Comparison of ENCODE assay signal across 26 cellular contexts in genomic region chr4:77284036-77284435, GRCh38.
"Had no signal": no experiment of that assay in that cellular context is flagged by ENCODE, and none has a peak within 500 bp of the region (broad histone marks: within the 10 kb centered on the region; RNA-seq: fewer than 3 reads in every experiment).

No MANE protein-coding gene starts in this region.

- H3K4me3 ChIP-seq: body of pancreas, cardiac muscle cell, colonic mucosa, dorsolateral prefrontal cortex, gastroesophageal sphincter, hepatocyte, pancreas, prostate gland, spleen, tibial nerve had no signal

- DNase-seq: activated CD4-positive, alpha-beta T cell treated with anti-CD3 and anti-CD28 coated beads for 36 hours; activated CD4-positive, CD25-positive, alpha-beta regulatory T cell; activated naive CD4-positive, alpha-beta T cell; activated T-cell treated with anti-CD3 and anti-CD28 coated beads for 4 hours; activated T-cell treated with anti-CD3 and anti-CD28 coated beads, Interleukin-2, amount 50 U/mL, for 72 hours; anterior cingulate cortex; body of pancreas; cerebellar nuclear complex; colonic mucosa; dorsolateral prefrontal cortex; effector memory CD4-positive, alpha-beta T cell; erythroblast; midbrain; naive thymus-derived CD4-positive, alpha-beta T cell; nucleus accumbens; pancreas; right cardiac atrium; spleen; stimulated activated CD4-positive, alpha-beta T cell treated with anti-CD3 and anti-CD28 coated beads, Interleukin-2, amount 100 ng/mL, for 48 hours; stimulated activated naive CD4-positive, alpha-beta T cell treated with Interleukin-2 at 50 U/mL for 16 hours; T-cell had no signal
